Comparison of ENCODE assay signal across 1 cellular context in the genomic region with DNA sequence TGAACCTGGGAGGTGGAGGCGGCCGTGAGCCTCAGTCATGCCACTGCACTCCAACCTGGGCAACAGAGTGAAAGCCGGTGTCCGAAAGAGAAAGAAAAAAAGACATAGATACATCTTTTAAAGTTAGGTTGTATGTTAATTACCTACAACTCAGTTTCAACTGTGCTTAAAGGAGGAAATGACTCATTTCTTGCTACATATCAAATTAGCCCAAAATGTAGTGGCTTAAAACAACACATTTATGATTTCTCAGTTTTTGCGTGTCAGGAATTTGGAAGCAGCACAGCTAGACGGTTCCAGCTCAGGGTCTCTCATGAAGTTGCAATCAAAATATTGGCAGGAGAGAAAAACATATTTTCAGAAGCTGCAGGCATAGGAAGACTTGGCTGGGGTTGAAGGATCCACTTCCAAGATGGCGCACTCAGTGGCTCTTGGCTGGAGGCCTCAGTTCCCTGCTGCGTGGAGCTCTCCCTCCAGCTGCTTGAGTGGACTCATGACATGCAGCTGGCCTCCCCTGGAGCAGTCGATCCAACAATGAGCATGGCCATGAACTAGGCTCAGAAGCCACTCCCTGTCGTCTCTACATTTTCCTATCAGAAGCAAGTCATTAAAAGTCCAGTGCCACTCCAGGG.
TF ChIP-seq lines count a peak whose summit lies in the region.

No MANE protein-coding gene starts in this region.

TF ChIP-seq in HEK293, 187 proteins besides CTCF, POLR2A, EP300 and RAD21 (continued from another document):
- TF ChIP-seq, protein P1, sequence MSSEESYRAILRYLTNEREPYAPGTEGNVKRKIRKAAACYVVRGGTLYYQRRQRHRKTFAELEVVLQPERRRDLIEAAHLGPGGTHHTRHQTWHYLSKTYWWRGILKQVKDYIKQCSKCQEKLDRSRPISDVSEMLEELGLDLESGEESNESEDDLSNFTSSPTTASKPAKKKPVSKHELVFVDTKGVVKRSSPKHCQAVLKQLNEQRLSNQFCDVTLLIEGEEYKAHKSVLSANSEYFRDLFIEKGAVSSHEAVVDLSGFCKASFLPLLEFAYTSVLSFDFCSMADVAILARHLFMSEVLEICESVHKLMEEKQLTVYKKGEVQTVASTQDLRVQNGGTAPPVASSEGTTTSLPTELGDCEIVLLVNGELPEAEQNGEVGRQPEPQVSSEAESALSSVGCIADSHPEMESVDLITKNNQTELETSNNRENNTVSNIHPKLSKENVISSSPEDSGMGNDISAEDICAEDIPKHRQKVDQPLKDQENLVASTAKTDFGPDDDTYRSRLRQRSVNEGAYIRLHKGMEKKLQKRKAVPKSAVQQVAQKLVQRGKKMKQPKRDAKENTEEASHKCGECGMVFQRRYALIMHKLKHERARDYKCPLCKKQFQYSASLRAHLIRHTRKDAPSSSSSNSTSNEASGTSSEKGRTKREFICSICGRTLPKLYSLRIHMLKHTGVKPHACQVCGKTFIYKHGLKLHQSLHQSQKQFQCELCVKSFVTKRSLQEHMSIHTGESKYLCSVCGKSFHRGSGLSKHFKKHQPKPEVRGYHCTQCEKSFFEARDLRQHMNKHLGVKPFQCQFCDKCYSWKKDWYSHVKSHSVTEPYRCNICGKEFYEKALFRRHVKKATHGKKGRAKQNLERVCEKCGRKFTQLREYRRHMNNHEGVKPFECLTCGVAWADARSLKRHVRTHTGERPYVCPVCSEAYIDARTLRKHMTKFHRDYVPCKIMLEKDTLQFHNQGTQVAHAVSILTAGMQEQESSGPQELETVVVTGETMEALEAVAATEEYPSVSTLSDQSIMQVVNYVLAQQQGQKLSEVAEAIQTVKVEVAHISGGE (tag by site-specific recombination; conservative IDR thresholded peaks at IDR 0.05; ENCODE audit: low read depth) = no peak
- TF ChIP-seq ZNF175 (tag by site-specific recombination; IDR thresholded peaks at IDR 0.05) = no peak
- no peak for TF ChIP-seq BCL11B (tag by site-specific recombination; IDR thresholded peaks at IDR 0.05; ENCODE audit: low read depth)
- no peak for TF ChIP-seq ZNF791 (tag by site-specific recombination; IDR thresholded peaks at IDR 0.05)
- TF ChIP-seq, protein P2, sequence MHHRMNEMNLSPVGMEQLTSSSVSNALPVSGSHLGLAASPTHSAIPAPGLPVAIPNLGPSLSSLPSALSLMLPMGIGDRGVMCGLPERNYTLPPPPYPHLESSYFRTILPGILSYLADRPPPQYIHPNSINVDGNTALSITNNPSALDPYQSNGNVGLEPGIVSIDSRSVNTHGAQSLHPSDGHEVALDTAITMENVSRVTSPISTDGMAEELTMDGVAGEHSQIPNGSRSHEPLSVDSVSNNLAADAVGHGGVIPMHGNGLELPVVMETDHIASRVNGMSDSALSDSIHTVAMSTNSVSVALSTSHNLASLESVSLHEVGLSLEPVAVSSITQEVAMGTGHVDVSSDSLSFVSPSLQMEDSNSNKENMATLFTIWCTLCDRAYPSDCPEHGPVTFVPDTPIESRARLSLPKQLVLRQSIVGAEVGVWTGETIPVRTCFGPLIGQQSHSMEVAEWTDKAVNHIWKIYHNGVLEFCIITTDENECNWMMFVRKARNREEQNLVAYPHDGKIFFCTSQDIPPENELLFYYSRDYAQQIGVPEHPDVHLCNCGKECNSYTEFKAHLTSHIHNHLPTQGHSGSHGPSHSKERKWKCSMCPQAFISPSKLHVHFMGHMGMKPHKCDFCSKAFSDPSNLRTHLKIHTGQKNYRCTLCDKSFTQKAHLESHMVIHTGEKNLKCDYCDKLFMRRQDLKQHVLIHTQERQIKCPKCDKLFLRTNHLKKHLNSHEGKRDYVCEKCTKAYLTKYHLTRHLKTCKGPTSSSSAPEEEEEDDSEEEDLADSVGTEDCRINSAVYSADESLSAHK (tag by site-specific recombination; IDR thresholded peaks at IDR 0.05) = no peak
- TF ChIP-seq ZNF174 (tag by site-specific recombination; IDR thresholded peaks at IDR 0.05) = no peak
- no peak for TF ChIP-seq ZBTB7A (tag by site-specific recombination; IDR thresholded peaks at IDR 0.05; ENCODE audit: low read depth)
- TF ChIP-seq ZNF426 (tag by site-specific recombination; IDR thresholded peaks at IDR 0.05) = no peak
